19 cellular contexts compared by ENCODE assay signal in the genomic region with DNA sequence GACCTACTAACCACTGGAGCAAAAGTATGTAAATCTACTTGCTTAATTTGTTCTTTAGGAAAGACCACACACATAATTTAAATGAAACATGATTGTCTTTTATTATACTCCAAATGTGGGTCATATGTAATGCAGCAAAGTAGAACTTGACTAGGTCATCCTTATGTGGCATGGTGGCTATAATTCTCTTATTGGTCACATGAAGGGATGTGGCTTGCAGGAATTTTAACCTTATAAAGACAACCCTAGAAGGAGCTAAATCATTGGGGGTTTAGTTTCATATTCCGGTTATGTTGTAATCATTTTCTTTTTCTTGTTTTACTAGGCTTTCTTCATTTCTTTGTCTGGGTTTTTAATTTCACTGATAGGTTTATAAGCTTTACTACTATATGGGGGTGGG.
DNase-seq lines count a peak whose midpoint lies in the region; ATAC-seq lines count a peak whose summit lies in the region.
"Had no signal": no experiment of that assay in that cellular context is flagged by ENCODE, and none has a peak within 500 bp of the region (broad histone marks: within the 10 kb centered on the region; RNA-seq: fewer than 3 reads in every experiment).

No MANE protein-coding gene starts in this region.

- no peak for ATAC-seq in activated naive CD8-positive, alpha-beta T cell treated with anti-CD3 and anti-CD28 coated beads, Interleukin-2, amount 50 U/mL, for 24 hours
- no peak for ATAC-seq in GM21576 (IDR thresholded peaks at IDR 0.05; ENCODE audit: unreplicated experiment)
- no peak for ATAC-seq in HG02678 (IDR thresholded peaks at IDR 0.05; ENCODE audit: unreplicated experiment)
- ATAC-seq: K562, psoas muscle had no signal

- no peaks in the 10 kb centered on the region for H3K27me3 Mint-ChIP-seq in activated naive CD8-positive, alpha-beta T cell
- H3K27me3 Mint-ChIP-seq in activated naive CD8-positive, alpha-beta T cell treated with anti-CD3 and anti-CD28 coated beads, Interleukin-2, amount 50 U/mL, for 24 hours: no peaks in the 10 kb centered on the region
- H3K27me3 Mint-ChIP-seq: dendritic cell treated with granulocyte-macrophage colony-stimulating factor and Interleukin-4, amounts not matched to agents 40 ng/mL and 50 ng/mL, for 4 days had no signal

- H3K4me1 Mint-ChIP-seq in activated naive CD8-positive, alpha-beta T cell (ENCODE audit: low read depth): peaks cover 28% of the 10 kb centered on the region
- H3K4me1 Mint-ChIP-seq in activated naive CD8-positive, alpha-beta T cell treated with anti-CD3 and anti-CD28 coated beads, Interleukin-2, amount 50 U/mL, for 24 hours: peaks cover 35% of the 10 kb centered on the region

- H3K4me3 Mint-ChIP-seq in activated naive CD8-positive, alpha-beta T cell: no peak overlapping the region
- no peak overlapping the region for H3K4me3 Mint-ChIP-seq in activated naive CD8-positive, alpha-beta T cell treated with anti-CD3 and anti-CD28 coated beads, Interleukin-2, amount 50 U/mL, for 24 hours
- H3K4me3 Mint-ChIP-seq: activated naive CD4-positive, alpha-beta T cell treated with anti-CD3 and anti-CD28 coated beads for 36 hours; dendritic cell treated with granulocyte-macrophage colony-stimulating factor and Interleukin-4, amounts not matched to agents 40 ng/mL and 50 ng/mL, for 4 days had no signal

- no peak for DNase-seq in activated naive CD8-positive, alpha-beta T cell treated with anti-CD3 and anti-CD28 coated beads, Interleukin-2, amount 50 U/mL, for 24 hours
- DNase-seq in OCI-M1 (lab: John Stamatoyannopoulos, UW): peak; percentile 2
- peak; percentile 57 for DNase-seq in foreskin melanocyte
- no peak for DNase-seq in NCI-H1694 treated with DMSO at 0.1 percent for 48 hours (lab: John Stamatoyannopoulos, UW)
- DNase-seq: activated CD4-positive, alpha-beta T cell treated with anti-CD3 and anti-CD28 coated beads, Interleukin-2, amount 50 U/mL, for 4 hours; activated naive CD4-positive, alpha-beta T cell treated with anti-CD3 and anti-CD28 coated beads for 36 hours; activated T-cell treated with anti-CD3 and anti-CD28 coated beads for 4 hours; head of caudate nucleus; NCI-H1436; NCI-H446 treated with DMSO at 0.1 percent for 48 hours; nucleus accumbens; psoas muscle; stimulated activated CD4-positive, alpha-beta T cell treated with anti-CD3 and anti-CD28 coated beads, Interleukin-1b, Interleukin-23, amount 100 ng/mL, for 48 hours; WERI-Rb-1 had no signal

- no peaks in the 10 kb centered on the region for H3K9me3 Mint-ChIP-seq in activated naive CD8-positive, alpha-beta T cell (ENCODE audit: low read depth)
- H3K9me3 Mint-ChIP-seq in activated naive CD8-positive, alpha-beta T cell treated with anti-CD3 and anti-CD28 coated beads, Interleukin-2, amount 50 U/mL, for 24 hours: no peaks in the 10 kb centered on the region
- H3K9me3 Mint-ChIP-seq: activated naive CD4-positive, alpha-beta T cell treated with anti-CD3 and anti-CD28 coated beads for 36 hours; dendritic cell treated with granulocyte-macrophage colony-stimulating factor and Interleukin-4, amounts not matched to agents 40 ng/mL and 50 ng/mL, for 4 days had no signal

- H3K27ac Mint-ChIP-seq in activated naive CD8-positive, alpha-beta T cell: peak overlapping the region; percentile 62
- H3K27ac Mint-ChIP-seq in activated naive CD8-positive, alpha-beta T cell treated with anti-CD3 and anti-CD28 coated beads, Interleukin-2, amount 50 U/mL, for 24 hours: no peak overlapping the region
- H3K27ac Mint-ChIP-seq: activated naive CD4-positive, alpha-beta T cell treated with anti-CD3 and anti-CD28 coated beads for 36 hours; dendritic cell treated with granulocyte-macrophage colony-stimulating factor and Interleukin-4, amounts not matched to agents 40 ng/mL and 50 ng/mL, for 4 days had no signal

- peaks cover 10% of the 10 kb centered on the region for H3K36me3 Mint-ChIP-seq in activated naive CD8-positive, alpha-beta T cell
- H3K36me3 Mint-ChIP-seq in activated naive CD8-positive, alpha-beta T cell treated with anti-CD3 and anti-CD28 coated beads, Interleukin-2, amount 50 U/mL, for 24 hours (ENCODE audit: low read depth): peaks cover 31% of the 10 kb centered on the region

Comparison
In these comparisons a context has a peak if more than half of its experiments do, and no peak if none do; other contexts are left out.
1. DNase-seq: peak in OCI-M1 (single experiment) and foreskin melanocyte (single experiment); none in activated naive CD8-positive, alpha-beta T cell treated with anti-CD3 and anti-CD28 coated beads, Interleukin-2, amount 50 U/mL, for 24 hours (single experiment) and NCI-H1694 treated with DMSO at 0.1 percent for 48 hours (single experiment).